ENCODE assay signal across 7 cellular contexts in the genomic region with DNA sequence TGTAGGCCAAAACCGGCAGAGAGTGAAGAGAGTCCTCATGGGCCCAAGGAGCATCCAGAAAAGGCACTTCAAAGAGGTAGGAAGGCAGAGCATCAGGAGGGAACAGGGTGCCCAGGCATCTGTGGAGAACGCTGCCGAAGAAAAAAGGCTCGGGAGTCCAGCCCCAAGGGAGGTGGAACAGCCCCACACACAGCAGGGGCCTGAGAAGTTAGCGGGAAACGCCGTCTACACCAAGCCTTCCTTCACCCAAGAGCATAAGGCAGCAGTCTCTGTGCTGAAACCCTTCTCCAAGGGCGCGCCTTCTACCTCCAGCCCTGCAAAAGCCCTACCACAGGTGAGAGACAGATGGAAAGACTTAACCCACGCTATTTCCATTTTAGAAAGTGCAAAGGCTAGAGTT. TPM values are rescaled to one million over a fixed set of nuclear protein-coding genes. Genes with fewer than 3 reads are reported as not detected.
DNase-seq lines count a peak whose midpoint lies in the region; TF ChIP-seq lines count a peak whose summit lies in the region.
"Not testable (repeated sequence)": the region's sequence is repeated elsewhere in the genome, so short reads cannot be mapped to it uniquely, and the experiment has no call there.

No MANE protein-coding gene starts in this region.

- not testable (repeated sequence) for TF ChIP-seq EP300 in ovary (IDR thresholded peaks at IDR 0.05)

- H3K4me1 ChIP-seq in ovary (ENCODE audit: insufficient read depth) = not testable (repeated sequence)

- not testable (repeated sequence) for H3K4me3 ChIP-seq in Jurkat, Clone E6-1 (ENCODE audit: low read length); ovary

- H3K27ac Mint-ChIP-seq in activated T-helper 2 cell treated with anti-CD3 and anti-CD28 coated beads, Interferon-gamma antibody, Interleukin-2, Interleukin-4, amounts not matched to agents 10 μg/mL and 5 μg/mL and 100 μg/mL, durations not matched to agents 14 hours and 24 hours and 36 hours; endothelial cell (ENCODE audit: unreplicated experiment); type B pancreatic cell: not testable (repeated sequence)
- peak overlapping the region; percentile 54 for H3K27ac Mint-ChIP-seq in activated naive CD8-positive, alpha-beta T cell

- not testable (repeated sequence) for H3K4me1 Mint-ChIP-seq in activated T-helper 2 cell treated with anti-CD3 and anti-CD28 coated beads, Interferon-gamma antibody, Interleukin-2, Interleukin-4, amounts not matched to agents 10 μg/mL and 5 μg/mL and 100 μg/mL, durations not matched to agents 14 hours and 24 hours and 36 hours (ENCODE audit: low read depth); activated naive CD8-positive, alpha-beta T cell (ENCODE audit: low read depth); endothelial cell (ENCODE audit: unreplicated experiment); type B pancreatic cell (ENCODE audit: unreplicated experiment)

- H3K27me3 ChIP-seq in ovary = not testable (repeated sequence)

- WGBS in ovary, 3 donors = 94 to 96% (median 95%) methylated on average over 8 to 9 of the region's 10 CpGs

- H3K36me3 ChIP-seq in ovary = not testable (repeated sequence)

- H3K9me3 ChIP-seq in ovary = not testable (repeated sequence)

- not testable (repeated sequence) for TF ChIP-seq CTCF in endothelial cell (IDR thresholded peaks at IDR 0.05; ENCODE audit: unreplicated experiment); ovary (IDR thresholded peaks at IDR 0.05); type B pancreatic cell (conservative IDR thresholded peaks at IDR 0.05)

- not testable (repeated sequence) for H3K4me3 Mint-ChIP-seq in activated T-helper 2 cell treated with anti-CD3 and anti-CD28 coated beads, Interferon-gamma antibody, Interleukin-2, Interleukin-4, amounts not matched to agents 10 μg/mL and 5 μg/mL and 100 μg/mL, durations not matched to agents 14 hours and 24 hours and 36 hours (ENCODE audit: low read depth); activated naive CD8-positive, alpha-beta T cell; type B pancreatic cell
- H3K4me3 Mint-ChIP-seq in endothelial cell (ENCODE audit: unreplicated experiment) = peak overlapping the region; percentile 0

- not testable (repeated sequence) for H3K36me3 Mint-ChIP-seq in activated T-helper 2 cell treated with anti-CD3 and anti-CD28 coated beads, Interferon-gamma antibody, Interleukin-2, Interleukin-4, amounts not matched to agents 10 μg/mL and 5 μg/mL and 100 μg/mL, durations not matched to agents 14 hours and 24 hours and 36 hours (ENCODE audit: low read depth); activated naive CD8-positive, alpha-beta T cell; endothelial cell (ENCODE audit: low read depth, unreplicated experiment); type B pancreatic cell

- not testable (repeated sequence) for H3K27me3 Mint-ChIP-seq in activated T-helper 2 cell treated with anti-CD3 and anti-CD28 coated beads, Interferon-gamma antibody, Interleukin-2, Interleukin-4, amounts not matched to agents 10 μg/mL and 5 μg/mL and 100 μg/mL, durations not matched to agents 14 hours and 24 hours and 36 hours (ENCODE audit: low read depth); activated naive CD8-positive, alpha-beta T cell; endothelial cell (ENCODE audit: unreplicated experiment); type B pancreatic cell

- DNase-seq in Ammon's horn (ENCODE audit: low spot score) (peak; percentile 0), ovary (peak in 3 of 5 donors; percentile 4 to 27 (median 15)), type B pancreatic cell (ENCODE audit: extremely low spot score, unreplicated experiment) (peak; percentile 55)
- DNase-seq in Jurkat, Clone E6-1 (ENCODE audit: low read depth, low spot score) = peak; percentile 39
- peak; percentile 9 for DNase-seq in activated T-helper 2 cell treated with anti-CD3 and anti-CD28 coated beads, Interferon-gamma antibody, Interleukin-2, Interleukin-4, amounts not matched to agents 10 μg/mL and 5 μg/mL and 100 μg/mL, durations not matched to agents 14 hours and 24 hours and 36 hours (ENCODE audit: low spot score)
- not testable (repeated sequence) for DNase-seq in endothelial cell (ENCODE audit: low spot score)

- intact Hi-C loops in activated T-helper 2 cell treated with anti-CD3 and anti-CD28 coated beads, Interferon-gamma antibody, Interleukin-2, Interleukin-4, amounts not matched to agents 10 μg/mL and 5 μg/mL and 100 μg/mL, durations not matched to agents 14 hours and 24 hours and 36 hours (cut with micrococcal nuclease); ovary (cut with DNase I): not testable (repeated sequence)

- H3K27ac ChIP-seq in ovary = not testable (repeated sequence)

- TF ChIP-seq POLR2A in ovary (IDR thresholded peaks at IDR 0.05) = not testable (repeated sequence)

- H3K9me3 Mint-ChIP-seq in activated T-helper 2 cell treated with anti-CD3 and anti-CD28 coated beads, Interferon-gamma antibody, Interleukin-2, Interleukin-4, amounts not matched to agents 10 μg/mL and 5 μg/mL and 100 μg/mL, durations not matched to agents 14 hours and 24 hours and 36 hours; activated naive CD8-positive, alpha-beta T cell (ENCODE audit: low read depth); endothelial cell (ENCODE audit: unreplicated experiment); type B pancreatic cell: not testable (repeated sequence)

RNA-seq across cellular contexts. Expression of a gene that starts 30.9 kb away (rescaled TPM):
- polyA plus RNA-seq in Jurkat, Clone E6-1 (2012; ENCODE audit: insufficient read depth, insufficient read length) = 20.7 TPM
- 22.4 and 24.6 TPM in 2 replicates for total RNA-seq in activated T-helper 2 cell treated with anti-CD3 and anti-CD28 coated beads, Interferon-gamma antibody, Interleukin-2, Interleukin-4, amounts not matched to agents 10 μg/mL and 5 μg/mL and 100 μg/mL, durations not matched to agents 14 hours and 24 hours and 36 hours
- total RNA-seq in endothelial cell (ENCODE audit: unreplicated experiment) (8.0 TPM), ovary (10 to 100 TPM in 5 of 7 donors, 1 to 10 TPM in 2; 8.3 to 23.8 (median 17.9) TPM), type B pancreatic cell (ENCODE audit: low replicate concordance) (9.8 and 19.7 TPM in 2 replicates)
- polyA plus RNA-seq in ovary = 1 to 10 TPM; 5.2 to 9.2 TPM

RNA-seq across cellular contexts. Expression of a gene that starts 36.3 kb away (rescaled TPM):
- 27.7 TPM for polyA plus RNA-seq in Jurkat, Clone E6-1 (2012; ENCODE audit: insufficient read depth, insufficient read length)
- total RNA-seq in activated T-helper 2 cell treated with anti-CD3 and anti-CD28 coated beads, Interferon-gamma antibody, Interleukin-2, Interleukin-4, amounts not matched to agents 10 μg/mL and 5 μg/mL and 100 μg/mL, durations not matched to agents 14 hours and 24 hours and 36 hours = 8.8 and 8.9 TPM in 2 replicates
- total RNA-seq in endothelial cell (ENCODE audit: unreplicated experiment) (22.2 TPM), ovary (10 to 100 TPM in 4 of 7 donors, 1 to 10 TPM in 3; 8.3 to 19.4 (median 10.3) TPM), type B pancreatic cell (ENCODE audit: low replicate concordance) (12.5 and 18.6 TPM in 2 replicates)
- 1 to 10 TPM; 2.7 to 4.1 TPM for polyA plus RNA-seq in ovary

RNA-seq across cellular contexts. Expression of a gene that starts 41.9 kb away (rescaled TPM):
- 29.1 TPM for polyA plus RNA-seq in Jurkat, Clone E6-1 (2012; ENCODE audit: insufficient read depth, insufficient read length)
- 27.9 and 30.9 TPM in 2 replicates for total RNA-seq in activated T-helper 2 cell treated with anti-CD3 and anti-CD28 coated beads, Interferon-gamma antibody, Interleukin-2, Interleukin-4, amounts not matched to agents 10 μg/mL and 5 μg/mL and 100 μg/mL, durations not matched to agents 14 hours and 24 hours and 36 hours
- total RNA-seq in endothelial cell (ENCODE audit: unreplicated experiment) (36.6 TPM), ovary (10 to 100 TPM in 6 of 7 donors, 1 to 10 TPM in 1; 6.6 to 33.3 (median 19.6) TPM), type B pancreatic cell (ENCODE audit: low replicate concordance) (44.2 and 45.2 TPM in 2 replicates)
- polyA plus RNA-seq in ovary = 10 to 100 TPM in 1 of 2 donors, 1 to 10 TPM in 1; 7.0 to 31.5 TPM
